ENCODE assay signal across 7 cellular contexts in genomic region chr7:102363549-102364393, GRCh38. TPM values are rescaled to one million over a fixed set of nuclear protein-coding genes. Genes with fewer than 3 reads are reported as not detected.
DNase-seq lines count a peak whose midpoint lies in the region; ATAC-seq and TF ChIP-seq lines count a peak whose summit lies in the region.
"Not testable (repeated sequence)": the region's sequence is repeated elsewhere in the genome, so short reads cannot be mapped to it uniquely, and the experiment has no call there.

No MANE protein-coding gene starts in this region.

- H3K27ac Mint-ChIP-seq in T-helper 17 cell = peak overlapping the region; percentile 57

- H3K9me3 ChIP-seq in T-helper 17 cell (ENCODE audit: control insufficient read depth, low read length, poor library complexity, severe bottlenecking); ascending aorta: not testable (repeated sequence)

- not testable (repeated sequence) for H3K36me3 Mint-ChIP-seq in T-helper 17 cell (ENCODE audit: low read depth)

- H3K27ac ChIP-seq in ascending aorta (peak overlapping the region; percentile 92 to 94), rectal smooth muscle tissue (ENCODE audit: low read depth, low read length) (peak overlapping the region; percentile 81)

- not testable (repeated sequence) for H3K27me3 ChIP-seq in ascending aorta; rectal smooth muscle tissue (ENCODE audit: control insufficient read depth, insufficient read depth, low read length)

- not testable (repeated sequence) for H3K27me3 Mint-ChIP-seq in T-helper 17 cell

- not testable (repeated sequence) for H3K4me1 ChIP-seq in ascending aorta; rectal smooth muscle tissue (ENCODE audit: control insufficient read depth, insufficient read depth, low read length)

- peak overlapping the region; percentile 92 for H3K4me3 Mint-ChIP-seq in T-helper 17 cell

- intact Hi-C loops in ascending aorta (cut with DNase I) = loop anchor here (5.0 kb wide), 1 partner anchor 76 kb away; the partner anchor contains the start of gene SH2B2

- ATAC-seq in GM18499 (IDR thresholded peaks at IDR 0.05; ENCODE audit: insufficient read depth, unreplicated experiment) (peak; percentile 97), HG02938 (IDR thresholded peaks at IDR 0.05; ENCODE audit: unreplicated experiment) (peak; percentile 99), T-helper 17 cell (peak; percentile 99)

- DNase-seq in NCI-H1694 treated with DMSO at 0.1 percent for 48 hours (lab: John Stamatoyannopoulos, UW) (peak; percentile 97), T-helper 17 cell (peak; percentile 81 to 89 (median 86)), ascending aorta (ENCODE audit: low spot score in 2 of 2) (peak; percentile 92 to 98), hepatic stellate cell (ENCODE audit: low spot score) (peak; percentile 81)

- H3K4me3 ChIP-seq in ascending aorta (peak overlapping the region; percentile 88 to 96), rectal smooth muscle tissue (ENCODE audit: low read length) (peak overlapping the region; percentile 72)

- not testable (repeated sequence) for H3K4me1 Mint-ChIP-seq in T-helper 17 cell

- not testable (repeated sequence) for H3K36me3 ChIP-seq in ascending aorta; rectal smooth muscle tissue (ENCODE audit: control insufficient read depth, insufficient read depth, low read length)

- TF ChIP-seq CTCF in ascending aorta (IDR thresholded peaks at IDR 0.05) = peak in 2 of 3 experiments; percentile 8 to 26

- H3K9ac ChIP-seq in rectal smooth muscle tissue (ENCODE audit: low read length) = not testable (repeated sequence)

RNA-seq across cellular contexts. Expression of gene SPDYE6, which starts 7.5 kb away (rescaled TPM):
- not detected for total RNA-seq in T-helper 17 cell
- total RNA-seq in ascending aorta = not detected

RNA-seq across cellular contexts. Expression of gene PRKRIP1, which starts 32.4 kb away (rescaled TPM):
- total RNA-seq in T-helper 17 cell = 10 to 100 TPM; 38.0 to 44.0 TPM
- 23.6 TPM for total RNA-seq in ascending aorta

Comparison
In these comparisons a context has a peak if more than half of its experiments do, and no peak if none do; other contexts are left out.
1. Peak in every context shown above with its lines: DNase-seq, ATAC-seq, H3K4me3 ChIP-seq and H3K27ac ChIP-seq.